ENCODE assay signal across 30 cellular contexts in the genomic region with DNA sequence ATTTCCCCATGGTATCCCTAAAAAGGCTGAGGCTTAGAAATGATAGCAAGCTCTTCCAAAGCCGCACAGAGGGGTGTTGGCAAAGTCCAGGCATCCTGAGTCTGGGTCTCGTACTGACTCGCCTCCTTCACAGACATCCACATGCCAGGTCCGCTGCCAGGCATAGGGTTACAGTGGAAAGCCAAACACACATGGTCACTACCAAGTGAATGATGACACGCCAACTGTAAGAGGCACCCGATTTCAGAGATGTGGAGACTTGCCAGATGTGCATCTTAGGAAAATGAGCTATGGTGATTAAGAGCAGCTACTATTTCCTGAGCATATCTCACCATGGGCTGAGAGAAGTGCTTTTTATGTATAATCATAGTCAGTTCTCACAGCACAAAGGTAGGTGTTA.
"Had no signal": no experiment of that assay in that cellular context is flagged by ENCODE, and none has a peak within 500 bp of the region (broad histone marks: within the 10 kb centered on the region; RNA-seq: fewer than 3 reads in every experiment).

No MANE protein-coding gene starts in this region.

- H2AFZ ChIP-seq: hepatocyte had no signal

- H3K4me3 Mint-ChIP-seq: activated naive CD4-positive, alpha-beta T cell treated with anti-CD3 and anti-CD28 coated beads, Interleukin-2, amount 10 ng/mL, durations not matched to agents 7 days and 5 days; activated naive CD8-positive, alpha-beta T cell treated with anti-CD3 and anti-CD28 coated beads, Interleukin-2, amount 10 ng/mL, durations not matched to agents 7 days and 5 days; activated T-cell treated with anti-CD3 and anti-CD28 coated beads, Interleukin-2, amount 50 U/mL, for 24 hours; naive B cell; nephron progenitor cell; stimulated activated effector memory CD8-positive, alpha-beta T cell treated with anti-CD3 and anti-CD28 coated beads, Interleukin-12 subunit alpha, Interleukin-12 subunit beta, amount 100 ng/mL, for 72 hours; stimulated activated naive CD8-positive, alpha-beta T cell treated with anti-CD3 and anti-CD28 coated beads, Interleukin-15, Interleukin-2, amounts not matched to agents 100 ng/mL and 50 ng/mL, for 24 hours had no signal

- DNase-seq: activated CD4-positive, alpha-beta T cell treated with anti-CD3 and anti-CD28 coated beads for 4 hours; activated CD4-positive, alpha-beta T cell treated with anti-CD3 and anti-CD28 coated beads, Interleukin-2, amount 50 U/mL, for 48 hours; activated CD8-positive, alpha-beta memory T cell treated with anti-CD3 and anti-CD28 coated beads, Interleukin-2, amount 50 U/mL, for 4 hours; activated gamma-delta T cell; activated naive CD4-positive, alpha-beta T cell treated with anti-CD3 and anti-CD28 coated beads, Interleukin-2, amount 10 ng/mL, durations not matched to agents 7 days and 5 days; activated naive CD8-positive, alpha-beta T cell treated with anti-CD3 and anti-CD28 coated beads, Interleukin-2, amount 10 ng/mL, durations not matched to agents 7 days and 5 days; activated T-cell treated with anti-CD3 and anti-CD28 coated beads, Interleukin-2, amount 50 U/mL, for 24 hours; brain microvascular endothelial cell; caudate nucleus; islet precursor cell; left ventricle myocardium superior; naive B cell; nephron progenitor cell; ovary; right lobe of liver; stimulated activated CD4-positive, alpha-beta T cell treated with anti-CD3 and anti-CD28 coated beads, Interleukin-4, amount 100 ng/mL, for 24 hours; substantia nigra; T-helper 9 cell; upper lobe of left lung had no signal

- H3K27me3 ChIP-seq: ascending aorta, brain microvascular endothelial cell, gastroesophageal sphincter, ovary, right lobe of liver, upper lobe of left lung had no signal

- H3K4me3 ChIP-seq: ascending aorta, gastroesophageal sphincter, hepatocyte, ovary, right lobe of liver, skin epidermis, upper lobe of left lung had no signal

- H3K27ac Mint-ChIP-seq: activated naive CD4-positive, alpha-beta T cell treated with anti-CD3 and anti-CD28 coated beads, Interleukin-2, amount 10 ng/mL, durations not matched to agents 7 days and 5 days; activated naive CD8-positive, alpha-beta T cell treated with anti-CD3 and anti-CD28 coated beads, Interleukin-2, amount 10 ng/mL, durations not matched to agents 7 days and 5 days; activated T-cell treated with anti-CD3 and anti-CD28 coated beads, Interleukin-2, amount 50 U/mL, for 24 hours; nephron progenitor cell; progenitor cell of endocrine pancreas; stimulated activated effector memory CD8-positive, alpha-beta T cell treated with anti-CD3 and anti-CD28 coated beads, Interleukin-12 subunit alpha, Interleukin-12 subunit beta, amount 100 ng/mL, for 72 hours; stimulated activated naive CD8-positive, alpha-beta T cell treated with anti-CD3 and anti-CD28 coated beads, Interleukin-15, Interleukin-2, amounts not matched to agents 100 ng/mL and 50 ng/mL, for 24 hours had no signal

- H3K27ac ChIP-seq: ascending aorta, brain microvascular endothelial cell, gastroesophageal sphincter, hepatocyte, neutrophil, ovary, right lobe of liver, skin epidermis, upper lobe of left lung, VCaP had no signal

- H3K9me3 ChIP-seq: ascending aorta, gastroesophageal sphincter, neutrophil, ovary, right lobe of liver, upper lobe of left lung had no signal

- H3K36me3 ChIP-seq: ascending aorta, brain microvascular endothelial cell, gastroesophageal sphincter, neutrophil, ovary, right lobe of liver, upper lobe of left lung had no signal

- FAIRE-seq: endothelial cell of umbilical vein, TTC549 had no signal

- ATAC-seq: gastroesophageal sphincter; left ventricle myocardium superior; right lobe of liver; stimulated activated effector memory CD8-positive, alpha-beta T cell treated with anti-CD3 and anti-CD28 coated beads, Interleukin-12 subunit alpha, Interleukin-12 subunit beta, amount 100 ng/mL, for 72 hours had no signal

- H3K79me2 ChIP-seq: hepatocyte had no signal

- H3K36me3 Mint-ChIP-seq: activated naive CD4-positive, alpha-beta T cell treated with anti-CD3 and anti-CD28 coated beads, Interleukin-2, amount 10 ng/mL, durations not matched to agents 7 days and 5 days; activated naive CD8-positive, alpha-beta T cell treated with anti-CD3 and anti-CD28 coated beads, Interleukin-2, amount 10 ng/mL, durations not matched to agents 7 days and 5 days; naive B cell; stimulated activated effector memory CD8-positive, alpha-beta T cell treated with anti-CD3 and anti-CD28 coated beads, Interleukin-12 subunit alpha, Interleukin-12 subunit beta, amount 100 ng/mL, for 72 hours had no signal

- H3K9me3 Mint-ChIP-seq: activated naive CD4-positive, alpha-beta T cell treated with anti-CD3 and anti-CD28 coated beads, Interleukin-2, amount 10 ng/mL, durations not matched to agents 7 days and 5 days; activated naive CD8-positive, alpha-beta T cell treated with anti-CD3 and anti-CD28 coated beads, Interleukin-2, amount 10 ng/mL, durations not matched to agents 7 days and 5 days; activated T-cell treated with anti-CD3 and anti-CD28 coated beads, Interleukin-2, amount 50 U/mL, for 24 hours; nephron progenitor cell; stimulated activated effector memory CD8-positive, alpha-beta T cell treated with anti-CD3 and anti-CD28 coated beads, Interleukin-12 subunit alpha, Interleukin-12 subunit beta, amount 100 ng/mL, for 72 hours; stimulated activated naive CD8-positive, alpha-beta T cell treated with anti-CD3 and anti-CD28 coated beads, Interleukin-15, Interleukin-2, amounts not matched to agents 100 ng/mL and 50 ng/mL, for 24 hours had no signal

- H3K4me1 ChIP-seq: ascending aorta, gastroesophageal sphincter, right lobe of liver, upper lobe of left lung had no signal

- H3K4me2 ChIP-seq: hepatocyte had no signal

- H3K4me1 Mint-ChIP-seq: activated naive CD4-positive, alpha-beta T cell treated with anti-CD3 and anti-CD28 coated beads, Interleukin-2, amount 10 ng/mL, durations not matched to agents 7 days and 5 days; activated naive CD8-positive, alpha-beta T cell treated with anti-CD3 and anti-CD28 coated beads, Interleukin-2, amount 10 ng/mL, durations not matched to agents 7 days and 5 days; naive B cell; nephron progenitor cell; stimulated activated effector memory CD8-positive, alpha-beta T cell treated with anti-CD3 and anti-CD28 coated beads, Interleukin-12 subunit alpha, Interleukin-12 subunit beta, amount 100 ng/mL, for 72 hours had no signal
